9 cellular contexts compared by ENCODE assay signal in genomic region chr12:123126294-123127144, GRCh38. TPM values are rescaled to one million over a fixed set of nuclear protein-coding genes. Genes with fewer than 3 reads are reported as not detected.
DNase-seq lines count a peak whose midpoint lies in the region; ATAC-seq and TF ChIP-seq lines count a peak whose summit lies in the region.
"Had no signal": no experiment of that assay in that cellular context is flagged by ENCODE, and none has a peak within 500 bp of the region (broad histone marks: within the 10 kb centered on the region; RNA-seq: fewer than 3 reads in every experiment).

No MANE protein-coding gene starts in this region.

- H3K27me3 Mint-ChIP-seq in Caco-2 (ENCODE audit: insufficient read depth, unreplicated experiment) (no peaks in the 10 kb centered on the region), natural killer cell (ENCODE audit: low read depth in 2 of 2) (no peaks in the 10 kb centered on the region)
- H3K27me3 Mint-ChIP-seq: activated CD8-positive, alpha-beta T cell treated with anti-CD3 and anti-CD28 coated beads for 36 hours had no signal

- H3K9me3 ChIP-seq in Caco-2: no peaks in the 10 kb centered on the region

- peaks cover 17% of the 10 kb centered on the region for H3K4me1 ChIP-seq in Caco-2

- no peak overlapping the region for H3K4me3 ChIP-seq in Caco-2 (ENCODE audit: low read depth, low read length)

- intact Hi-C loops in Caco-2 (cut with micrococcal nuclease; ENCODE audit: unreplicated experiment): no loop called here
- intact Hi-C loops in natural killer cell (cut with micrococcal nuclease): no loop called here

- H3K9me3 Mint-ChIP-seq in Caco-2 (ENCODE audit: unreplicated experiment): no peaks in the 10 kb centered on the region
- H3K9me3 Mint-ChIP-seq in natural killer cell: no peaks in the 10 kb centered on the region
- H3K9me3 Mint-ChIP-seq: activated CD8-positive, alpha-beta T cell treated with anti-CD3 and anti-CD28 coated beads for 36 hours had no signal

- H3K27me3 ChIP-seq in Caco-2 (replicated peaks; ENCODE audit: control insufficient read depth, insufficient read depth, low read length): no peaks in the 10 kb centered on the region

- CTCF ChIA-PET in Caco-2 (lab: Charles Lee): interaction anchor here (0.5 to 1.2 kb wide), 3 partner anchors 16 to 364 kb away, joined by 3 to 4 read pairs (median 3); no protein-coding TSS in a partner anchor

- peak overlapping the region; percentile 88 for H3K27ac Mint-ChIP-seq in Caco-2 (ENCODE audit: unreplicated experiment)
- no peak overlapping the region for H3K27ac Mint-ChIP-seq in natural killer cell
- H3K27ac Mint-ChIP-seq: activated CD8-positive, alpha-beta T cell treated with anti-CD3 and anti-CD28 coated beads for 36 hours had no signal

- DNase-seq in Caco-2 (peak; percentile 40 to 75), OCI-M1 (lab: John Stamatoyannopoulos, UW) (peak; percentile 72), erythroblast (lab: John Stamatoyannopoulos, UW) (peak; percentile 70 to 85), omental fat pad (ENCODE audit: low spot score) (no peak), natural killer cell (no peak), GM13977 (ENCODE audit: low spot score) (no peak), HuH-7.5 (ENCODE audit: low spot score) (no peak), OCI-M2 (lab: John Stamatoyannopoulos, UW; ENCODE audit: unreplicated experiment) (no peak)
- DNase-seq: activated CD8-positive, alpha-beta T cell treated with anti-CD3 and anti-CD28 coated beads for 36 hours had no signal

- no peak for TF ChIP-seq POLR2A in erythroblast (IDR thresholded peaks at IDR 0.05; ENCODE audit: low read length)

- H3K4me3 Mint-ChIP-seq in Caco-2 (ENCODE audit: unreplicated experiment) (no peak overlapping the region), natural killer cell (no peak overlapping the region)
- H3K4me3 Mint-ChIP-seq: activated CD8-positive, alpha-beta T cell treated with anti-CD3 and anti-CD28 coated beads for 36 hours had no signal

- no peaks in the 10 kb centered on the region for H3K36me3 Mint-ChIP-seq in Caco-2 (ENCODE audit: insufficient read depth, unreplicated experiment)
- H3K36me3 Mint-ChIP-seq in natural killer cell: no peaks in the 10 kb centered on the region

- in situ Hi-C loops in GM13977 (cut with MboI; ENCODE audit: low pct_unique_long_range_greater_than_20kb, low sequenced_read_pairs, unreplicated experiment): no loop called here

- TF ChIP-seq CTCF in Caco-2 (IDR thresholded peaks at IDR 0.05; ENCODE audit: insufficient read depth in 1 of 2, low read depth in 1 of 2, low read length in 1 of 2, severe bottlenecking in 1 of 2, unreplicated experiment in 1 of 2): peak in 1 of 2 experiments; percentile 23
- TF ChIP-seq CTCF in omental fat pad (IDR thresholded peaks at IDR 0.05): no peak
- no peak for TF ChIP-seq CTCF in natural killer cell (IDR thresholded peaks at IDR 0.05)
- TF ChIP-seq CTCF in GM13977 (IDR thresholded peaks at IDR 0.05; ENCODE audit: extremely low read depth, insufficient read depth, missing control alignments): no peak

- ATAC-seq in omental fat pad (ENCODE audit: low FRiP score) (peak; percentile 93), natural killer cell (no peak)
- ATAC-seq: activated CD8-positive, alpha-beta T cell treated with anti-CD3 and anti-CD28 coated beads for 36 hours had no signal

- no TSS peak for BruUV-seq in Caco-2 (replicated peaks; lab: Mats Ljungman, UMichigan)

- H3K4me1 Mint-ChIP-seq in Caco-2 (ENCODE audit: low read depth, unreplicated experiment) (peaks cover 10% of the 10 kb centered on the region), natural killer cell (peaks cover 24 to 25% of the 10 kb centered on the region in 2 donors)

- H3K36me3 ChIP-seq in Caco-2 (ENCODE audit: control insufficient read depth, insufficient read depth, low read length): no peaks in the 10 kb centered on the region

- POLR2A ChIA-PET in Caco-2 (lab: Charles Lee): interaction anchor here (0.5 kb wide), 1 partner anchor 112 kb away, joined by 4 read pairs; no protein-coding TSS in a partner anchor

RNA-seq across cellular contexts. Expression of gene PITPNM2, which starts 24.4 kb away (rescaled TPM):
- total RNA-seq in Caco-2 (2022) (10.6 TPM in 2 replicates), omental fat pad (10 to 100 TPM in 3 of 4 donors, 1 to 10 TPM in 1; 2.8 to 19.5 (median 14.2) TPM), natural killer cell (10 to 100 TPM; 38.9 to 94.6 (median 42.5) TPM)

Comparison
In these comparisons a context has a peak if more than half of its experiments do, and no peak if none do; other contexts are left out.
1. DNase-seq: peak in Caco-2 (2 of 2), OCI-M1 (single experiment) and erythroblast (2 of 2); none in omental fat pad (single experiment), natural killer cell (single experiment), GM13977 (single experiment), HuH-7.5 (single experiment) and OCI-M2 (single experiment).